15 cellular contexts compared by ENCODE assay signal in the genomic region with DNA sequence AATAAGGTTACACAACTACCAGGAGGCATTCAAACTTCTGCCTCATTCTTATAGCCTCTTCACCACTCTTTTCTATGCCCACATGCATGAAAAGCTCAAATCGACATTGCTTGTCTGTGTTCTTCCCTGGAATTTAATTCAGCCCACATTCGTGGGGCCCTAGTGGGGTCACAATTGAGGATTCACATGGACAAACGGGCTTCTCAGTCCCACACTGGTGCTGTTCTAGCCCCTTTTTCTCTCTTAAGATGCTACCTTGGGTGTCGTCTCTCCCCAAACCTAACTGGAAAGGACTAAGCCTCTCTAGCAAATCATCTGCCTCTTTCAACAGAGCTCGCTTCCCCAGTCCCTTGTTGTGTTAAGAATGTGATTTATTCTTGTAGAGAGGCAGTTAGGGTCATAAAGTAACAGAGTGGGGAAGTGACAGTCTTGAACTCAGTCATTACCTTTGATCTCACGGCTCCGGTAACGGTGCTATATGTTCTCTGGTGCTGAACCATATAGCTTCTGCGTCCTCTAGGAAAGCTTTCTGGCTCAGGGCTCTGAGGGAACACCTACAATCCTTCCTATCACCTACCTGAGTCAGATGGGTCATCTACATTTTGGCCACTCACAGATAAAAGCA. TPM values are rescaled to one million over a fixed set of nuclear protein-coding genes. Genes with fewer than 3 reads are reported as not detected.
DNase-seq lines count a peak whose midpoint lies in the region; ATAC-seq and TF ChIP-seq lines count a peak whose summit lies in the region.
"Had no signal": no experiment of that assay in that cellular context is flagged by ENCODE, and none has a peak within 500 bp of the region (broad histone marks: within the 10 kb centered on the region; RNA-seq: fewer than 3 reads in every experiment).

No MANE protein-coding gene starts in this region.

- no peak for DNase-seq in activated naive CD8-positive, alpha-beta T cell treated with anti-CD3 and anti-CD28 coated beads, Interleukin-2, amount 50 U/mL, for 24 hours
- DNase-seq in ascending aorta (ENCODE audit: low spot score in 2 of 2) (peak in 1 of 2 donors; percentile 27), neuronal stem cell (ENCODE audit: low spot score) (no peak)
- DNase-seq: ACHN, NCI-H1436 treated with DMSO at 0.1 percent for 48 hours, NCI-H524, spleen had no signal

- intact Hi-C loops in ascending aorta (cut with DNase I), result no loop called here

- H2BK15ac ChIP-seq in neuronal stem cell (ENCODE audit: low read length), result no peak overlapping the region

- no peak overlapping the region for H3K18ac ChIP-seq in neuronal stem cell (ENCODE audit: low read length)

- no peak overlapping the region for H2BK120ac ChIP-seq in neuronal stem cell (ENCODE audit: low read depth, low read length)

- H3K9me3 ChIP-seq in ascending aorta (no peaks in the 10 kb centered on the region), mucosa of rectum (ENCODE audit: control insufficient read depth in 2 of 2, low read length in 2 of 2) (no peaks in the 10 kb centered on the region), subcutaneous abdominal adipose tissue (ENCODE audit: control insufficient read depth in 5 of 5, low read length in 5 of 5) (no peaks in the 10 kb centered on the region), neuronal stem cell (replicated peaks in 1 of 2; ENCODE audit: control insufficient read depth in 2 of 2, insufficient read depth in 1 of 2, low read depth in 1 of 2, low read length in 2 of 2) (no peaks in the 10 kb centered on the region)
- H3K9me3 ChIP-seq: neutrophil, spleen, suprapubic skin had no signal

- H3K36me3 Mint-ChIP-seq in activated naive CD8-positive, alpha-beta T cell, result peaks cover 11% of the 10 kb centered on the region
- peaks cover 8% of the 10 kb centered on the region for H3K36me3 Mint-ChIP-seq in activated naive CD8-positive, alpha-beta T cell treated with anti-CD3 and anti-CD28 coated beads, Interleukin-2, amount 50 U/mL, for 24 hours (ENCODE audit: low read depth)

- H3K9ac ChIP-seq in mucosa of rectum (ENCODE audit: low read depth in 1 of 2, low read length in 2 of 2) (peak overlapping the region in 1 of 2 donors; percentile 13), subcutaneous abdominal adipose tissue (ENCODE audit: low read length in 5 of 5) (no peak overlapping the region), neuronal stem cell (ENCODE audit: low read depth, low read length, poor library complexity) (no peak overlapping the region)

- H2AFZ ChIP-seq in neuronal stem cell (ENCODE audit: low read length), result no peak overlapping the region

- no peak overlapping the region for H3K4me2 ChIP-seq in neuronal stem cell (ENCODE audit: insufficient read depth, low read length, poor library complexity, severe bottlenecking)

- no peaks in the 10 kb centered on the region for H3K9me3 Mint-ChIP-seq in activated naive CD8-positive, alpha-beta T cell (ENCODE audit: low read depth)
- H3K9me3 Mint-ChIP-seq in activated naive CD8-positive, alpha-beta T cell treated with anti-CD3 and anti-CD28 coated beads, Interleukin-2, amount 50 U/mL, for 24 hours, result no peaks in the 10 kb centered on the region
- H3K9me3 Mint-ChIP-seq: activated T-helper 2 cell treated with anti-CD3 and anti-CD28 coated beads, Interferon-gamma antibody, Interleukin-2, Interleukin-4, amounts not matched to agents 10 μg/mL and 5 μg/mL and 100 μg/mL, durations not matched to agents 14 hours and 24 hours and 36 hours had no signal

- H3K4me1 ChIP-seq in ascending aorta (peaks cover 0 to 55% of the 10 kb centered on the region in 2 donors), mucosa of rectum (ENCODE audit: control insufficient read depth in 2 of 2, insufficient read depth in 2 of 2, low read length in 2 of 2) (peaks cover 55 to 56% of the 10 kb centered on the region in 2 donors), subcutaneous abdominal adipose tissue (ENCODE audit: control insufficient read depth in 5 of 5, insufficient read depth in 5 of 5, low read length in 5 of 5) (peaks cover 0 to 47% (median 32%) of the 10 kb centered on the region in 5 donors), neuronal stem cell (ENCODE audit: control insufficient read depth in 2 of 2, insufficient read depth in 1 of 2, low read depth in 1 of 2, low read length in 2 of 2) (peaks cover 6 to 8% of the 10 kb centered on the region in 2 donors)

- no peak overlapping the region for H2AK5ac ChIP-seq in neuronal stem cell (ENCODE audit: low read depth, low read length)

- WGBS in neuronal stem cell (ENCODE audit: extremely low coverage in 2 of 2, insufficient read length in 2 of 2, insufficient replicate concordance in 1 of 2), 2 donors, result no CpG with 5 or more reads among the region's 9 CpGs

- H3K27me3 ChIP-seq in ascending aorta, result no peaks in the 10 kb centered on the region
- H3K27me3 ChIP-seq in mucosa of rectum (ENCODE audit: control insufficient read depth in 2 of 2, insufficient read depth in 2 of 2, low read length in 2 of 2), result no peaks in the 10 kb centered on the region
- no peaks in the 10 kb centered on the region for H3K27me3 ChIP-seq in subcutaneous abdominal adipose tissue (ENCODE audit: control insufficient read depth in 5 of 5, insufficient read depth in 4 of 5, low read length in 5 of 5)
- H3K27me3 ChIP-seq in neuronal stem cell (ENCODE audit: control insufficient read depth in 3 of 3, insufficient read depth in 3 of 3, low read depth in 1 of 3, low read length in 3 of 3), result no peaks in the 10 kb centered on the region
- H3K27me3 ChIP-seq: neutrophil, spleen, suprapubic skin had no signal

- H3K4me1 Mint-ChIP-seq in activated naive CD8-positive, alpha-beta T cell (ENCODE audit: low read depth), result peaks cover 56% of the 10 kb centered on the region
- peaks cover 64% of the 10 kb centered on the region for H3K4me1 Mint-ChIP-seq in activated naive CD8-positive, alpha-beta T cell treated with anti-CD3 and anti-CD28 coated beads, Interleukin-2, amount 50 U/mL, for 24 hours

- H2BK12ac ChIP-seq in neuronal stem cell (ENCODE audit: low read length), result no peak overlapping the region

- H3K79me1 ChIP-seq in neuronal stem cell (ENCODE audit: low read depth, low read length), result peaks cover 7% of the 10 kb centered on the region

- TF ChIP-seq CTCF in ascending aorta (IDR thresholded peaks at IDR 0.05), result no peak

- H3K27ac ChIP-seq in ascending aorta (peak overlapping the region; percentile 74 to 98), mucosa of rectum (ENCODE audit: low read depth in 2 of 2, low read length in 2 of 2) (peak overlapping the region; percentile 45 to 66), subcutaneous abdominal adipose tissue (ENCODE audit: low read depth, low read length) (peak overlapping the region; percentile 1), neuronal stem cell (replicated peaks; ENCODE audit: low read length) (no peak overlapping the region)
- H3K27ac ChIP-seq: neutrophil, suprapubic skin had no signal

- no peak overlapping the region for H3K23ac ChIP-seq in neuronal stem cell (ENCODE audit: low read depth, low read length, poor library complexity)

- no peak for ATAC-seq in activated naive CD8-positive, alpha-beta T cell treated with anti-CD3 and anti-CD28 coated beads, Interleukin-2, amount 50 U/mL, for 24 hours
- ATAC-seq in HG02798 (IDR thresholded peaks at IDR 0.05; ENCODE audit: poor library complexity, unreplicated experiment) (no peak), HG03139 (IDR thresholded peaks at IDR 0.05; ENCODE audit: unreplicated experiment) (no peak)

- no peak overlapping the region for H2BK5ac ChIP-seq in neuronal stem cell (ENCODE audit: low read length)

- H3K4me3 ChIP-seq in ascending aorta, result peak overlapping the region; percentile 30 to 89
- H3K4me3 ChIP-seq in mucosa of rectum (ENCODE audit: low read length in 2 of 2), result peak overlapping the region in 1 of 2 donors; percentile 5
- H3K4me3 ChIP-seq in subcutaneous abdominal adipose tissue (ENCODE audit: low read depth in 1 of 5, low read length in 5 of 5), result no peak overlapping the region
- H3K4me3 ChIP-seq in neuronal stem cell (ENCODE audit: low read length in 2 of 2), result no peak overlapping the region
- H3K4me3 ChIP-seq: spleen, suprapubic skin had no signal

- H4K8ac ChIP-seq in neuronal stem cell (ENCODE audit: low read depth, low read length), result no peak overlapping the region

- peak overlapping the region; percentile 18 for H3K27ac Mint-ChIP-seq in activated naive CD8-positive, alpha-beta T cell
- no peak overlapping the region for H3K27ac Mint-ChIP-seq in activated naive CD8-positive, alpha-beta T cell treated with anti-CD3 and anti-CD28 coated beads, Interleukin-2, amount 50 U/mL, for 24 hours
- H3K27ac Mint-ChIP-seq: activated T-helper 2 cell treated with anti-CD3 and anti-CD28 coated beads, Interferon-gamma antibody, Interleukin-2, Interleukin-4, amounts not matched to agents 10 μg/mL and 5 μg/mL and 100 μg/mL, durations not matched to agents 14 hours and 24 hours and 36 hours had no signal

- H3K4ac ChIP-seq in neuronal stem cell (ENCODE audit: low read length), result no peak overlapping the region

- no peaks in the 10 kb centered on the region for H3K27me3 Mint-ChIP-seq in activated naive CD8-positive, alpha-beta T cell
- no peaks in the 10 kb centered on the region for H3K27me3 Mint-ChIP-seq in activated naive CD8-positive, alpha-beta T cell treated with anti-CD3 and anti-CD28 coated beads, Interleukin-2, amount 50 U/mL, for 24 hours

- H3K36me3 ChIP-seq in ascending aorta, result no peaks in the 10 kb centered on the region
- H3K36me3 ChIP-seq in mucosa of rectum (ENCODE audit: control insufficient read depth in 2 of 2, insufficient read depth in 2 of 2, low read length in 2 of 2), result no peaks in the 10 kb centered on the region
- H3K36me3 ChIP-seq in subcutaneous abdominal adipose tissue (ENCODE audit: control insufficient read depth in 5 of 5, insufficient read depth in 5 of 5, low read length in 5 of 5), result peaks cover 0 to 6% (median 0%) of the 10 kb centered on the region in 5 donors
- peaks cover 3 to 31% of the 10 kb centered on the region in 2 donors for H3K36me3 ChIP-seq in neuronal stem cell (replicated peaks in 1 of 2; ENCODE audit: control insufficient read depth in 2 of 2, insufficient read depth in 2 of 2, low read length in 2 of 2)
- H3K36me3 ChIP-seq: neutrophil, suprapubic skin had no signal

- peak overlapping the region; percentile 1 for H3K4me3 Mint-ChIP-seq in activated naive CD8-positive, alpha-beta T cell
- H3K4me3 Mint-ChIP-seq in activated naive CD8-positive, alpha-beta T cell treated with anti-CD3 and anti-CD28 coated beads, Interleukin-2, amount 50 U/mL, for 24 hours, result no peak overlapping the region

- H4K91ac ChIP-seq in neuronal stem cell (ENCODE audit: low read depth, low read length, poor library complexity), result no peak overlapping the region

- H3K14ac ChIP-seq in neuronal stem cell (ENCODE audit: low read length), result no peak overlapping the region

RNA-seq across cellular contexts. Expression of gene LPP, which starts 4.9 kb away (rescaled TPM):
- total RNA-seq in ascending aorta, result 1,791 TPM
- 9.2 TPM for polyA plus RNA-seq in neuronal stem cell (2013, experiment 1 of 2)
- polyA plus RNA-seq in neuronal stem cell (2013, experiment 2 of 2), result 10.2 TPM

Comparison
In these comparisons a context has a peak if more than half of its experiments do, and no peak if none do; other contexts are left out.
1. H3K4me3 ChIP-seq: peak in ascending aorta (2 of 2); none in subcutaneous abdominal adipose tissue (0 of 5) and neuronal stem cell (0 of 2).